In the genomic region with DNA sequence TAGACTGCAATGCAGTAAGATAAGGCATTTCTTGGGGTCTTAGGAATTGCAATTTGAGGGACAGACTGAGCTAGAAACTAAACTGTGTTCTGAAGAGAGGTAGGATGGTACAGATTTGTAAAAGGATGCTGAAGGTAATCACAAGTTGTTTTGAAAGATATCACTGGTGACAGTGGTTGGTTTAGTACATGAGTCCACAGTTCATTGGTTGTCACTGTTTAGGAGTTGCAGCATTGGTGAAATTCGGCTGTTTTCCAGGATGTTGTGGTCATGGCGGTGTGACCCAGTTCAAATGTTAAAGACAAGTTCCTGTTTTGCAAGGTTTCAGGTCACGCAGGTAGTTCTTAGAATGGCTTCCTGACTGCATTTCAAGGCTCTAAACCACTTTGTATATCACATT, we compare ENCODE assay signal across 8 cellular contexts.
DNase-seq lines count a peak whose midpoint lies in the region; ATAC-seq lines count a peak whose summit lies in the region.

No MANE protein-coding gene starts in this region.

- H3K36me3 Mint-ChIP-seq in IgD-negative memory B cell, result peaks cover 1% of the 10 kb centered on the region
- H3K36me3 Mint-ChIP-seq in activated T-cell treated with anti-CD3 and anti-CD28 coated beads, Interleukin-2, amount 50 U/mL, for 24 hours (ENCODE audit: low read depth), result peaks cover 34% of the 10 kb centered on the region

- no peaks in the 10 kb centered on the region for H3K27me3 ChIP-seq in BLaER1

- H3K4me1 Mint-ChIP-seq in IgD-negative memory B cell, result peaks cover 18 to 25% (median 19%) of the 10 kb centered on the region in 3 donors
- peaks cover 64% of the 10 kb centered on the region for H3K4me1 Mint-ChIP-seq in activated T-cell treated with anti-CD3 and anti-CD28 coated beads, Interleukin-2, amount 50 U/mL, for 24 hours (ENCODE audit: low read depth)

- H3K4me2 ChIP-seq in BLaER1, result peak overlapping the region; percentile 14; the same call in 1 of the 2 replicates

- H4K20me1 ChIP-seq in BLaER1, result no peaks in the 10 kb centered on the region

- H3K27ac Mint-ChIP-seq in IgD-negative memory B cell, result peak overlapping the region; percentile 4 to 72 (median 48)
- peak overlapping the region; percentile 87 for H3K27ac Mint-ChIP-seq in activated T-cell treated with anti-CD3 and anti-CD28 coated beads, Interleukin-2, amount 50 U/mL, for 24 hours

- no peaks in the 10 kb centered on the region for H3K36me3 ChIP-seq in BLaER1

- H3K27me3 Mint-ChIP-seq in IgD-negative memory B cell, result peaks cover 2% of the 10 kb centered on the region
- no peaks in the 10 kb centered on the region for H3K27me3 Mint-ChIP-seq in activated T-cell treated with anti-CD3 and anti-CD28 coated beads, Interleukin-2, amount 50 U/mL, for 24 hours

- H3K9me3 ChIP-seq in BLaER1, result no peaks in the 10 kb centered on the region

- peak; percentile 55 for DNase-seq in activated T-cell treated with anti-CD3 and anti-CD28 coated beads, Interleukin-2, amount 50 U/mL, for 24 hours
- peak; percentile 17 for DNase-seq in stimulated activated CD4-positive, alpha-beta T cell treated with anti-CD3 and anti-CD28 coated beads, Interleukin-4, amount 100 ng/mL, for 1 hour
- DNase-seq in AG08395 (ENCODE audit: low spot score), result no peak
- DNase-seq in NCI-H187 (lab: John Stamatoyannopoulos, UW), result no peak
- no peak for DNase-seq in cerebellum (ENCODE audit: low spot score)

- peaks cover 7% of the 10 kb centered on the region for H3K4me1 ChIP-seq in BLaER1

- peak; percentile 99 for ATAC-seq in GM21423 (IDR thresholded peaks at IDR 0.05; ENCODE audit: unreplicated experiment)

- H3K9me3 Mint-ChIP-seq in IgD-negative memory B cell, result peaks cover 0 to 5% (median 0%) of the 10 kb centered on the region in 3 donors
- H3K9me3 Mint-ChIP-seq in activated T-cell treated with anti-CD3 and anti-CD28 coated beads, Interleukin-2, amount 50 U/mL, for 24 hours, result peaks cover 35% of the 10 kb centered on the region

- no peak overlapping the region for H3K4me3 ChIP-seq in BLaER1

- H3K9ac ChIP-seq in BLaER1, result no peak overlapping the region

- H3K27ac ChIP-seq in BLaER1, result no peak overlapping the region

- peak overlapping the region in 3 of 4 donors; percentile 21 to 80 (median 35) for H3K4me3 Mint-ChIP-seq in IgD-negative memory B cell
- peak overlapping the region; percentile 9 for H3K4me3 Mint-ChIP-seq in activated T-cell treated with anti-CD3 and anti-CD28 coated beads, Interleukin-2, amount 50 U/mL, for 24 hours

Comparison
In these comparisons a context has a peak if more than half of its experiments do, and no peak if none do; other contexts are left out.
1. DNase-seq: peak in activated T-cell treated with anti-CD3 and anti-CD28 coated beads, Interleukin-2, amount 50 U/mL, for 24 hours (single experiment) and stimulated activated CD4-positive, alpha-beta T cell treated with anti-CD3 and anti-CD28 coated beads, Interleukin-4, amount 100 ng/mL, for 1 hour (single experiment); none in AG08395 (single experiment), NCI-H187 (0 of 2) and cerebellum (single experiment).